ENCODE assay signal across 32 cellular contexts in the genomic region with DNA sequence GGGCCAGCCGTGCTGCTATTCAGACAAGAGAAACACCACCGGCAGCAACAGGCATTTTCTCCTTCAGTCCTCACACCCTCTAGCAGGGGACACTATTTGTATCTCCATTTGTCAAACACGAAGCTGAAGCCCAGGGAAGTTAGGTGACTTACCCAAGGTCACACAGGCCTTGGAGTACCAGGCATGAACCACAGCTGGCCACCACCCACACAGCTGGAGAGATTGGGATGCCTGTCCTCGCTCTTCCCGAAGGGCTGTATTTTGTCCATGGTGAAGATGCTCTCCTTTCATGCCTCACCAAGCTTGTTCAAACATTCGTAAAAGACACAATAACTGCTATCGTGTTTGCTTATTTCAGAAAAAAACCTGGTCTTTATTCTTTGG.
"Had no signal": no experiment of that assay in that cellular context is flagged by ENCODE, and none has a peak within 500 bp of the region (broad histone marks: within the 10 kb centered on the region; RNA-seq: fewer than 3 reads in every experiment).

No MANE protein-coding gene starts in this region.

- H3K36me3 ChIP-seq: adrenal gland, ascending aorta, brain microvascular endothelial cell, breast epithelium, cardiac muscle cell had no signal

- DNase-seq: activated effector memory CD4-positive, alpha-beta T cell treated with anti-CD3 and anti-CD28 coated beads, Interleukin-2, amount 50 U/mL, for 16 hours; activated effector memory CD4-positive, alpha-beta T cell treated with Interleukin-2 at 50 U/mL for 16 hours; activated gamma-delta T cell; activated gamma-delta T cell treated with Interleukin-2 at 50 U/mL for 16 hours; activated naive CD4-positive, alpha-beta T cell; activated naive CD4-positive, alpha-beta T cell treated with anti-CD3 and anti-CD28 coated beads for 36 hours; activated naive CD4-positive, alpha-beta T cell treated with anti-CD3 and anti-CD28 coated beads, Interleukin-2, amount 10 ng/mL, durations not matched to agents 7 days and 5 days; activated naive CD4-positive, alpha-beta T cell treated with anti-CD3 and anti-CD28 coated beads, Interleukin-2, amount 50 U/mL, for 16 hours; activated naive CD4-positive, alpha-beta T cell treated with Interleukin-2 at 50 U/mL for 16 hours; activated naive CD8-positive, alpha-beta T cell treated with anti-CD3 and anti-CD28 coated beads for 36 hours; activated naive CD8-positive, alpha-beta T cell treated with anti-CD3 and anti-CD28 coated beads, Interleukin-2, amount 10 ng/mL, durations not matched to agents 7 days and 5 days; activated naive CD8-positive, alpha-beta T cell treated with anti-CD3 and anti-CD28 coated beads, Interleukin-2, amount 50 U/mL, for 24 hours; activated T-cell treated with anti-CD3 and anti-CD28 coated beads, Interleukin-2, amount 50 U/mL, for 1 hour; activated T-cell treated with anti-CD3 and anti-CD28 coated beads, Interleukin-2, amount 50 U/mL, for 24 hours; activated T-cell treated with anti-CD3 and anti-CD28 coated beads, Interleukin-2, amount 50 U/mL, for 4 hours; activated T-cell treated with anti-CD3 and anti-CD28 coated beads, Interleukin-2, amount 50 U/mL, for 48 hours; activated T-cell treated with anti-CD3 and anti-CD28 coated beads, Interleukin-2, amount 50 U/mL, for 72 hours; adrenal gland; amniotic stem cell; amygdala; anterior cingulate cortex; body of pancreas; brain microvascular endothelial cell; caudate nucleus; central memory CD4-positive, alpha-beta T cell; cerebellar nuclear complex had no signal

- H3K4me1 ChIP-seq: ascending aorta, breast epithelium had no signal

- H3K9me3 ChIP-seq: adrenal gland, ascending aorta, body of pancreas, breast epithelium had no signal

- ATAC-seq: activated naive CD4-positive, alpha-beta T cell treated with anti-CD3 and anti-CD28 coated beads, Interleukin-2, amount 50 U/mL, for 72 hours; activated naive CD8-positive, alpha-beta T cell treated with anti-CD3 and anti-CD28 coated beads, Interleukin-2, amount 50 U/mL, for 24 hours; activated T-cell treated with anti-CD3 and anti-CD28 coated beads, Interleukin-2, amount 50 U/mL, for 4 hours; activated T-cell treated with anti-CD3 and anti-CD28 coated beads, Interleukin-2, amount 50 U/mL, for 72 hours; activated T-helper 17 cell treated with anti-CD3 and anti-CD28 coated beads, Interleukin-2, amount 50 U/mL, for 72 hours; body of pancreas had no signal

- FAIRE-seq: astrocyte had no signal

- H3K27me3 ChIP-seq: adrenal gland, ascending aorta, body of pancreas, breast epithelium, cardiac muscle cell had no signal

- H3K4me3 ChIP-seq: adrenal gland, ascending aorta, body of pancreas, breast epithelium, cardiac muscle cell had no signal

- H3K27ac ChIP-seq: adrenal gland, ascending aorta, body of pancreas, brain microvascular endothelial cell, cardiac muscle cell had no signal
